Comparison of ENCODE assay signal across 23 cellular contexts in genomic region chr3:148958681-148959080, GRCh38.
"Had no signal": no experiment of that assay in that cellular context is flagged by ENCODE, and none has a peak within 500 bp of the region (broad histone marks: within the 10 kb centered on the region; RNA-seq: fewer than 3 reads in every experiment).

No MANE protein-coding gene starts in this region.

- ATAC-seq: left lobe of liver; naive thymus-derived CD4-positive, alpha-beta T cell; sciatic nerve; stimulated activated effector memory CD8-positive, alpha-beta T cell treated with anti-CD3 and anti-CD28 coated beads, Interleukin-12 subunit alpha, Interleukin-12 subunit beta, amount 100 ng/mL, for 72 hours had no signal

- H3K9ac ChIP-seq: neural progenitor cell, parathyroid adenoma had no signal

- H3K9me3 ChIP-seq: colonic mucosa, esophagus squamous epithelium, stomach, thyroid gland had no signal

- H3K36me3 ChIP-seq: colonic mucosa, esophagus squamous epithelium, neural progenitor cell, stomach, thyroid gland had no signal

- FAIRE-seq: keratinocyte, urothelium cell line had no signal

- H2AFZ ChIP-seq: neural progenitor cell, parathyroid adenoma had no signal

- H3K4me3 ChIP-seq: colonic mucosa, esophagus squamous epithelium, lung, neural progenitor cell, stomach, thyroid gland had no signal

- H3K27me3 ChIP-seq: colonic mucosa, esophagus squamous epithelium, neural progenitor cell, stomach, thyroid gland had no signal

- DNase-seq: colonic mucosa; effector memory CD4-positive, alpha-beta T cell; erythroblast; esophagus squamous epithelium; foreskin melanocyte; hypothalamus; immature natural killer cell; mesendoderm; midbrain; naive thymus-derived CD4-positive, alpha-beta T cell; stimulated activated CD4-positive, alpha-beta T cell treated with anti-CD3 and anti-CD28 coated beads, Interleukin-2, amount 100 ng/mL, for 24 hours; stimulated activated CD4-positive, alpha-beta T cell treated with anti-CD3 and anti-CD28 coated beads, Interleukin-4, amount 100 ng/mL, for 24 hours; stimulated activated naive CD4-positive, alpha-beta T cell treated with Interleukin-2 at 50 U/mL for 16 hours; stomach; thyroid gland had no signal

- H3K4me2 ChIP-seq: neural progenitor cell had no signal

- H3K4me1 ChIP-seq: colonic mucosa, parathyroid adenoma had no signal

- H3K79me2 ChIP-seq: parathyroid adenoma had no signal

- H3K27ac ChIP-seq: colonic mucosa, esophagus squamous epithelium, neural progenitor cell, parathyroid adenoma, stomach, thyroid gland had no signal
